18 cellular contexts compared by ENCODE assay signal in genomic region chr2:102042196-102043041, GRCh38. TPM values are rescaled to one million over a fixed set of nuclear protein-coding genes. Genes with fewer than 3 reads are reported as not detected.
DNase-seq lines count a peak whose midpoint lies in the region; ATAC-seq and TF ChIP-seq lines count a peak whose summit lies in the region.
"Had no signal": no experiment of that assay in that cellular context is flagged by ENCODE, and none has a peak within 500 bp of the region (broad histone marks: within the 10 kb centered on the region; RNA-seq: fewer than 3 reads in every experiment).

No MANE protein-coding gene starts in this region.

- H3K9me3 Mint-ChIP-seq in CD14-positive monocyte: peaks cover 0 to 6% (median 0%) of the 10 kb centered on the region in 7 donors
- H3K9me3 Mint-ChIP-seq in natural killer cell treated with Interleukin-12 subunit alpha and Interleukin-12 subunit beta and Interleukin-15 and Interleukin-18, amount 100 ng/mL, for 72 hours: no peaks in the 10 kb centered on the region
- H3K9me3 Mint-ChIP-seq: CD4-positive, alpha-beta memory T cell had no signal

- no peaks in the 10 kb centered on the region for H3K79me1 ChIP-seq in mesendoderm (ENCODE audit: low read length)

- no peak overlapping the region for H2AFZ ChIP-seq in ACC112 (ENCODE audit: low read length, unreplicated experiment)

- no CpG with 5 or more reads among the region's 4 CpGs for WGBS in mesendoderm (ENCODE audit: extremely low coverage, insufficient coverage, low lambda C conversion rate)

- no peak overlapping the region for H3K23ac ChIP-seq in mesendoderm (ENCODE audit: low read length)

- H4K8ac ChIP-seq in mesendoderm (ENCODE audit: low read depth, low read length): no peak overlapping the region

- no peaks in the 10 kb centered on the region for H3K27me3 ChIP-seq in ACC112 (ENCODE audit: insufficient read depth, low read length)
- no peaks in the 10 kb centered on the region for H3K27me3 ChIP-seq in adipocyte (replicated peaks; ENCODE audit: control insufficient read depth, insufficient read depth, low read length)
- H3K27me3 ChIP-seq in mesendoderm (ENCODE audit: insufficient read depth, low read length, poor library complexity): no peaks in the 10 kb centered on the region
- H3K27me3 ChIP-seq: BE2C had no signal

- no peaks in the 10 kb centered on the region for H3K79me2 ChIP-seq in ACC112 (ENCODE audit: control insufficient read depth, insufficient read depth, low read length, unreplicated experiment)
- H3K79me2 ChIP-seq in mesendoderm (ENCODE audit: control insufficient read depth, insufficient read depth, low read length): no peaks in the 10 kb centered on the region

- no peak overlapping the region for H2BK5ac ChIP-seq in mesendoderm (ENCODE audit: low read length)

- no peak overlapping the region for H2AK5ac ChIP-seq in mesendoderm (ENCODE audit: low read length)

- H3K9ac ChIP-seq in adipocyte (ENCODE audit: low read length) (peak overlapping the region; percentile 10), mesendoderm (ENCODE audit: low read length) (no peak overlapping the region)

- DNase-seq in CD14-positive monocyte (ENCODE audit: low spot score) (no peak), adipocyte (ENCODE audit: low read depth) (no peak), mesendoderm (no peak), NCI-H510A (lab: John Stamatoyannopoulos, UW) (no peak), NCI-H446 (lab: John Stamatoyannopoulos, UW) (no peak)
- DNase-seq in natural killer cell treated with Interleukin-12 subunit alpha and Interleukin-12 subunit beta and Interleukin-15 and Interleukin-18, amount 100 ng/mL, for 72 hours (ENCODE audit: low spot score): no peak
- DNase-seq: BE2C; Calu3; CD4-positive, alpha-beta memory T cell; DMS53; HCEC 1CT; NCI-H1105 treated with DMSO at 0.1 percent for 48 hours; NCI-H187; NCI-H345; NK-92 treated with Interleukin-12 subunit alpha and Interleukin-12 subunit beta, amount 100 ng/mL, for 24 hours; RPMI8226; SIG-M5 had no signal

- H3K27me3 Mint-ChIP-seq in CD14-positive monocyte (ENCODE audit: low read depth in 3 of 3): peaks cover 2 to 19% (median 11%) of the 10 kb centered on the region in 3 donors
- peaks cover 51 to 79% of the 10 kb centered on the region in 2 donors for H3K27me3 Mint-ChIP-seq in natural killer cell treated with Interleukin-12 subunit alpha and Interleukin-12 subunit beta and Interleukin-15 and Interleukin-18, amount 100 ng/mL, for 72 hours

- no peak overlapping the region for H2BK15ac ChIP-seq in mesendoderm (replicated peaks; ENCODE audit: low read depth)

- H3K4me3 ChIP-seq in ACC112 (ENCODE audit: low read depth, low read length) (no peak overlapping the region), adipocyte (ENCODE audit: low read length) (no peak overlapping the region), mesendoderm (ENCODE audit: low read length) (no peak overlapping the region)

- TF ChIP-seq CTCF in CD14-positive monocyte (IDR thresholded peaks at IDR 0.05): no peak

- H4K5ac ChIP-seq in mesendoderm (ENCODE audit: low read length): no peak overlapping the region

- intact Hi-C loops in CD14-positive monocyte (cut with micrococcal nuclease): no loop called here

- H3K4ac ChIP-seq in mesendoderm (ENCODE audit: low read depth, low read length): no peak overlapping the region

- H3K27ac ChIP-seq in ACC112 (ENCODE audit: low read depth, low read length) (peak overlapping the region; percentile 97), mesendoderm (ENCODE audit: low read depth, low read length) (no peak overlapping the region)

- ATAC-seq in natural killer cell treated with Interleukin-12 subunit alpha and Interleukin-12 subunit beta and Interleukin-15 and Interleukin-18, amount 100 ng/mL, for 72 hours: peak; percentile 72 to 81

- H3K4me1 Mint-ChIP-seq in CD14-positive monocyte: peaks cover 69% of the 10 kb centered on the region
- H3K4me1 Mint-ChIP-seq in natural killer cell treated with Interleukin-12 subunit alpha and Interleukin-12 subunit beta and Interleukin-15 and Interleukin-18, amount 100 ng/mL, for 72 hours (ENCODE audit: low read depth in 2 of 2): peaks cover 22 to 24% of the 10 kb centered on the region in 2 donors
- H3K4me1 Mint-ChIP-seq: CD4-positive, alpha-beta memory T cell had no signal

- H3K18ac ChIP-seq in mesendoderm (ENCODE audit: low read length): no peak overlapping the region

- H3K27ac Mint-ChIP-seq in CD14-positive monocyte: peak overlapping the region; percentile 86 to 95 (median 90)
- H3K27ac Mint-ChIP-seq in natural killer cell treated with Interleukin-12 subunit alpha and Interleukin-12 subunit beta and Interleukin-15 and Interleukin-18, amount 100 ng/mL, for 72 hours: peak overlapping the region in 1 of 2 donors; percentile 10

- no peak overlapping the region for H3K56ac ChIP-seq in mesendoderm (ENCODE audit: low read length)

- no peak overlapping the region for H2BK120ac ChIP-seq in mesendoderm (ENCODE audit: low read depth, low read length)

- H3K4me3 Mint-ChIP-seq in CD14-positive monocyte: peak overlapping the region in 1 of 2 donors; percentile 2
- peak overlapping the region; percentile 43 for H3K4me3 Mint-ChIP-seq in natural killer cell treated with Interleukin-12 subunit alpha and Interleukin-12 subunit beta and Interleukin-15 and Interleukin-18, amount 100 ng/mL, for 72 hours
- H3K4me3 Mint-ChIP-seq: CD4-positive, alpha-beta memory T cell had no signal

- H3K9me3 ChIP-seq in adipocyte (ENCODE audit: control insufficient read depth, low read length): no peaks in the 10 kb centered on the region
- H3K9me3 ChIP-seq: BE2C had no signal

- H3K4me1 ChIP-seq in ACC112 (ENCODE audit: control insufficient read depth, insufficient read depth, low read length, unreplicated experiment) (peaks cover 63% of the 10 kb centered on the region), adipocyte (ENCODE audit: control insufficient read depth, insufficient read depth, low read length) (peaks cover 54% of the 10 kb centered on the region), mesendoderm (ENCODE audit: control insufficient read depth, low read depth, low read length) (no peaks in the 10 kb centered on the region)
- H3K4me1 ChIP-seq: BE2C had no signal

- peaks cover 3 to 5% of the 10 kb centered on the region in 2 donors for H3K36me3 Mint-ChIP-seq in CD14-positive monocyte
- no peaks in the 10 kb centered on the region for H3K36me3 Mint-ChIP-seq in natural killer cell treated with Interleukin-12 subunit alpha and Interleukin-12 subunit beta and Interleukin-15 and Interleukin-18, amount 100 ng/mL, for 72 hours
- H3K36me3 Mint-ChIP-seq: CD4-positive, alpha-beta memory T cell had no signal

- H3K36me3 ChIP-seq in ACC112 (ENCODE audit: insufficient read depth, low read length) (no peaks in the 10 kb centered on the region), adipocyte (ENCODE audit: control insufficient read depth, insufficient read depth, low read length, severe bottlenecking) (no peaks in the 10 kb centered on the region), mesendoderm (ENCODE audit: control insufficient read depth, insufficient read depth, low read length) (no peaks in the 10 kb centered on the region)
- H3K36me3 ChIP-seq: BE2C had no signal

- no peak overlapping the region for H3K4me2 ChIP-seq in mesendoderm (ENCODE audit: low read length)

RNA-seq across cellular contexts. Expression of gene IL1R2, which starts 50.7 kb away (rescaled TPM):
- polyA plus RNA-seq in CD14-positive monocyte: 10 to 100 TPM in 1 of 2 donors, 1 to 10 TPM in 1; 6.2 to 12.0 TPM
- total RNA-seq in natural killer cell treated with Interleukin-12 subunit alpha and Interleukin-12 subunit beta and Interleukin-15 and Interleukin-18, amount 100 ng/mL, for 72 hours: not detected
- polyA plus RNA-seq in mesendoderm (2013, experiment 1 of 2): 0.11 TPM
- 0.25 TPM for polyA plus RNA-seq in mesendoderm (2013, experiment 2 of 2)
- total RNA-seq: Calu3; CD4-positive, alpha-beta memory T cell had no signal
